In the genomic region with DNA sequence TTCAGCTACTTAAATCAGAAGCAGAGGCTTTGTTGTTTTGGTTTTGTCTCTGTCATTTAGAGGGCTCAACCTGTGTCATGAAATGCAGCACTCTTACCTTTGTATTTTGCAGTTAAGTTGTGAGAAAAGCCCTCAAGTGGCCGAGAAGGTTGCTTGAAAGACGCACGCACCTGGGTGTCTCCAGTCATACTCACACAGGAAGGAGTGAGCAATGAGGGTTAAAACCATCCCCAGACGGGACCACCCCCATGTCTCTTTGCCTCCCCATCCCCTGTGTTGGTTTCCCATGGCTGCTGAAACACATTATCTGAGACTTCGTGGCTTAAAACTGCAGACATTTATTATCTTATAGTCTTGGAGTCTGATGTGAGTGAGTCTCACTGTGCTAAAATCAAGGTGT, we compare ENCODE assay signal across 10 cellular contexts.
A peak's percentile ranks its signal among the peaks of the same experiment; 100 is the strongest.
DNase-seq lines count a peak whose midpoint lies in the region; ATAC-seq and TF ChIP-seq lines count a peak whose summit lies in the region.
"Had no signal": no experiment of that assay in that cellular context is flagged by ENCODE, and none has a peak within 500 bp of the region (broad histone marks: within the 10 kb centered on the region; RNA-seq: fewer than 3 reads in every experiment).

No MANE protein-coding gene starts in this region.

- in situ Hi-C loops in GM13977 (cut with MboI; ENCODE audit: low pct_unique_long_range_greater_than_20kb, low sequenced_read_pairs, unreplicated experiment), result no loop called here

- H3K27me3 Mint-ChIP-seq in T-helper 2 cell treated with Interferon-gamma antibody and Interleukin-4, amounts not matched to agents 5 μg/mL and 100 μg/mL, for 36 hours (ENCODE audit: low read depth), result no peaks in the 10 kb centered on the region
- peaks cover 4% of the 10 kb centered on the region for H3K27me3 Mint-ChIP-seq in activated naive CD4-positive, alpha-beta T cell treated with anti-CD3 and anti-CD28 coated beads for 36 hours (ENCODE audit: low read depth)
- no peaks in the 10 kb centered on the region for H3K27me3 Mint-ChIP-seq in stimulated activated naive B cell treated with anti-CD40 and anti-IgM and Interleukin-4, amounts not matched to agents 10 μg/mL and 1 μg/mL and 100 μg/mL, for 72 hours

- peaks cover under 1% of the 10 kb centered on the region for H3K9me3 Mint-ChIP-seq in T-helper 2 cell treated with Interferon-gamma antibody and Interleukin-4, amounts not matched to agents 5 μg/mL and 100 μg/mL, for 36 hours
- no peaks in the 10 kb centered on the region for H3K9me3 Mint-ChIP-seq in activated naive CD4-positive, alpha-beta T cell treated with anti-CD3 and anti-CD28 coated beads for 36 hours
- no peaks in the 10 kb centered on the region for H3K9me3 Mint-ChIP-seq in stimulated activated naive B cell treated with anti-CD40 and anti-IgM and Interleukin-4, amounts not matched to agents 10 μg/mL and 1 μg/mL and 100 μg/mL, for 72 hours

- peak; percentile 16 for DNase-seq in GM13977 (ENCODE audit: low spot score)
- DNase-seq in T-helper 2 cell treated with Interferon-gamma antibody and Interleukin-4, amounts not matched to agents 5 μg/mL and 100 μg/mL, for 36 hours (ENCODE audit: low spot score), result peak; percentile 34
- DNase-seq in activated naive CD4-positive, alpha-beta T cell treated with anti-CD3 and anti-CD28 coated beads for 36 hours, result peak; percentile 91
- peak; percentile 37 for DNase-seq in stimulated activated CD4-positive, alpha-beta T cell treated with anti-CD3 and anti-CD28 coated beads, Interleukin-2, amount 100 ng/mL, for 4 hours (ENCODE audit: low read depth)
- DNase-seq in NCI-H2196 (lab: John Stamatoyannopoulos, UW; ENCODE audit: unreplicated experiment), result no peak
- DNase-seq in stimulated activated naive B cell treated with anti-CD40 and anti-IgM and Interleukin-4, amounts not matched to agents 10 μg/mL and 1 μg/mL and 100 μg/mL, for 72 hours, result no peak
- no peak for DNase-seq in kidney glomerular epithelial cell (lab: John Stamatoyannopoulos, UW)
- DNase-seq in DMS53 (lab: John Stamatoyannopoulos, UW), result no peak
- DNase-seq: Calu3, NCI-H187 had no signal

- H3K4me3 Mint-ChIP-seq in T-helper 2 cell treated with Interferon-gamma antibody and Interleukin-4, amounts not matched to agents 5 μg/mL and 100 μg/mL, for 36 hours, result no peak overlapping the region
- H3K4me3 Mint-ChIP-seq in activated naive CD4-positive, alpha-beta T cell treated with anti-CD3 and anti-CD28 coated beads for 36 hours, result no peak overlapping the region
- no peak overlapping the region for H3K4me3 Mint-ChIP-seq in stimulated activated naive B cell treated with anti-CD40 and anti-IgM and Interleukin-4, amounts not matched to agents 10 μg/mL and 1 μg/mL and 100 μg/mL, for 72 hours

- no peaks in the 10 kb centered on the region for H3K36me3 Mint-ChIP-seq in T-helper 2 cell treated with Interferon-gamma antibody and Interleukin-4, amounts not matched to agents 5 μg/mL and 100 μg/mL, for 36 hours (ENCODE audit: low read depth)
- no peaks in the 10 kb centered on the region for H3K36me3 Mint-ChIP-seq in activated naive CD4-positive, alpha-beta T cell treated with anti-CD3 and anti-CD28 coated beads for 36 hours (ENCODE audit: low read depth)
- no peaks in the 10 kb centered on the region for H3K36me3 Mint-ChIP-seq in stimulated activated naive B cell treated with anti-CD40 and anti-IgM and Interleukin-4, amounts not matched to agents 10 μg/mL and 1 μg/mL and 100 μg/mL, for 72 hours

- no peak for ATAC-seq in stimulated activated naive B cell treated with anti-CD40 and anti-IgM and Interleukin-4, amounts not matched to agents 10 μg/mL and 1 μg/mL and 100 μg/mL, for 72 hours (replicated peaks)

- peak overlapping the region; percentile 75 for H3K27ac Mint-ChIP-seq in T-helper 2 cell treated with Interferon-gamma antibody and Interleukin-4, amounts not matched to agents 5 μg/mL and 100 μg/mL, for 36 hours
- peak overlapping the region; percentile 76 for H3K27ac Mint-ChIP-seq in activated naive CD4-positive, alpha-beta T cell treated with anti-CD3 and anti-CD28 coated beads for 36 hours
- no peak overlapping the region for H3K27ac Mint-ChIP-seq in stimulated activated naive B cell treated with anti-CD40 and anti-IgM and Interleukin-4, amounts not matched to agents 10 μg/mL and 1 μg/mL and 100 μg/mL, for 72 hours

- TF ChIP-seq CTCF in GM13977 (IDR thresholded peaks at IDR 0.05; ENCODE audit: extremely low read depth, insufficient read depth, missing control alignments), result no peak

- peaks cover 43% of the 10 kb centered on the region for H3K4me1 Mint-ChIP-seq in T-helper 2 cell treated with Interferon-gamma antibody and Interleukin-4, amounts not matched to agents 5 μg/mL and 100 μg/mL, for 36 hours (ENCODE audit: low read depth)
- peaks cover 68% of the 10 kb centered on the region for H3K4me1 Mint-ChIP-seq in activated naive CD4-positive, alpha-beta T cell treated with anti-CD3 and anti-CD28 coated beads for 36 hours (ENCODE audit: low read depth)
- peaks cover 10 to 19% of the 10 kb centered on the region in 2 donors for H3K4me1 Mint-ChIP-seq in stimulated activated naive B cell treated with anti-CD40 and anti-IgM and Interleukin-4, amounts not matched to agents 10 μg/mL and 1 μg/mL and 100 μg/mL, for 72 hours

- intact Hi-C loops in activated naive CD4-positive, alpha-beta T cell treated with anti-CD3 and anti-CD28 coated beads for 36 hours (cut with micrococcal nuclease), result loop anchor here (1.0 to 10.0 kb wide), 14 partner anchors 18 to 591 kb away; a partner anchor contains a TSS

- CTCF ChIA-PET in activated naive CD4-positive, alpha-beta T cell treated with anti-CD3 and anti-CD28 coated beads for 36 hours (lab: Charles Lee), result interaction anchor here (0.7 to 1.9 kb wide), 8 partner anchors 13 to 149 kb away, joined by 3 to 9 read pairs (median 4); no protein-coding TSS in a partner anchor

Comparison
In these comparisons a context has a peak if more than half of its experiments do, and no peak if none do; other contexts are left out.
1. DNase-seq: peak in GM13977 (single experiment), T-helper 2 cell treated with Interferon-gamma antibody and Interleukin-4, amounts not matched to agents 5 μg/mL and 100 μg/mL, for 36 hours (single experiment), activated naive CD4-positive, alpha-beta T cell treated with anti-CD3 and anti-CD28 coated beads for 36 hours (single experiment) and stimulated activated CD4-positive, alpha-beta T cell treated with anti-CD3 and anti-CD28 coated beads, Interleukin-2, amount 100 ng/mL, for 4 hours (single experiment); none in NCI-H2196 (single experiment), stimulated activated naive B cell treated with anti-CD40 and anti-IgM and Interleukin-4, amounts not matched to agents 10 μg/mL and 1 μg/mL and 100 μg/mL, for 72 hours (single experiment), kidney glomerular epithelial cell (single experiment) and DMS53 (single experiment).